8 cellular contexts compared by ENCODE assay signal in the genomic region with DNA sequence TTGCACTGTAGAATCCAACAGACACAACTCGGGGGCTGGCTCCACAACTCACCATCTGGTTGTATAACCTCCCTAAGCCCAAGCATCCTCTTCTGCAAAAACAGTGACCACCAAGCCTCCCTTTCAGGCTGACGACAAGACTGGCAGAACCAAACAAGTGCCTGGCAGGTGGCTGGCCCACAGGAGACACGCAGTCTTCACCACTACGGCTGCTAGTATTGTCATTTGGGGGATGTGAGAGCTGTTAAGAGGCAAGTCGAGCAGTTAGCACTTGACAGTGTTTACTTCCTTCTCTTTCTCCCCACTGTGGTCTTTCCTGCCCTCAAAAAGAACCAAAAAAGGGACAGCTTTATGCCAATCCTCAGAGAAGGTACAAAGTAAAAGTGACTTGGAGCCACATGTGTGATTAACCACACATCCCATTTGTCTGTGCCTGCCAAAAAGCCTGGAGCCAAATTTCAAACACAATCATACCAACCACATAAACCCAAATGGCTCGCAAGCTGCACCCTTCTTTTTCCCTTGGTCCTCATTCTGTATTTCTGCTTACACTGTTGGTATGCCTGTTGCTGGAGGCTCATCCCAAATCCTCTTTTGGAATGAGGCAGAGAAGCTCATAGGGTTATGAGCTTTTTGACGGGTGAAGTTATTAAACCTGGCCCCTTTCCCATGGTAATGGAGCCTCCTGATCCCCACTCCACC.
DNase-seq lines count a peak whose midpoint lies in the region; ATAC-seq and TF ChIP-seq lines count a peak whose summit lies in the region.

No MANE protein-coding gene starts in this region.

- no peak overlapping the region for H3K9ac ChIP-seq in HUES48 (ENCODE audit: low read depth, low read length)

- H3K4me3 ChIP-seq in CD4-positive, CD25-positive, alpha-beta regulatory T cell (ENCODE audit: low read depth, low read length), result no peak overlapping the region
- H3K4me3 ChIP-seq in HUES48 (ENCODE audit: low read depth, low read length) (no peak overlapping the region), breast epithelium (peak overlapping the region in 1 of 3 donors; percentile 3)

- H3K9me3 Mint-ChIP-seq in CD4-positive, CD25-positive, alpha-beta regulatory T cell, result no peaks in the 10 kb centered on the region
- peaks cover 0 to 2% (median 0%) of the 10 kb centered on the region in 9 donors for H3K9me3 Mint-ChIP-seq in naive thymus-derived CD8-positive, alpha-beta T cell
- peaks cover 3% of the 10 kb centered on the region for H3K9me3 Mint-ChIP-seq in activated T-helper 1 cell treated with anti-CD3 and anti-CD28 coated beads, Interleukin-12 subunit alpha, Interleukin-12 subunit beta, Interleukin-2, Interleukin-4 antibody, amounts not matched to agents 30 ng/mL and 10 ng/mL and 1 ng/mL, durations not matched to agents 14 hours and 24 hours and 36 hours

- no peak overlapping the region for H3K27ac ChIP-seq in CD4-positive, CD25-positive, alpha-beta regulatory T cell (ENCODE audit: insufficient read depth, low read length, poor library complexity, severe bottlenecking)
- peak overlapping the region; percentile 59 for H3K27ac ChIP-seq in HUES48 (ENCODE audit: low read depth, low read length)
- H3K27ac ChIP-seq in breast epithelium, result peak overlapping the region; percentile 37 to 82

- peak overlapping the region; percentile 44 to 90 (median 77) for H3K27ac Mint-ChIP-seq in CD4-positive, CD25-positive, alpha-beta regulatory T cell
- H3K27ac Mint-ChIP-seq in naive thymus-derived CD8-positive, alpha-beta T cell, result peak overlapping the region in 9 of 10 donors; percentile 9 to 88 (median 75)
- no peak overlapping the region for H3K27ac Mint-ChIP-seq in activated T-helper 1 cell treated with anti-CD3 and anti-CD28 coated beads, Interleukin-12 subunit alpha, Interleukin-12 subunit beta, Interleukin-2, Interleukin-4 antibody, amounts not matched to agents 30 ng/mL and 10 ng/mL and 1 ng/mL, durations not matched to agents 14 hours and 24 hours and 36 hours

- peaks cover 6 to 23% (median 16%) of the 10 kb centered on the region in 4 donors for H3K4me1 Mint-ChIP-seq in CD4-positive, CD25-positive, alpha-beta regulatory T cell
- H3K4me1 Mint-ChIP-seq in naive thymus-derived CD8-positive, alpha-beta T cell, result peaks cover 16 to 43% (median 37%) of the 10 kb centered on the region in 4 donors
- H3K4me1 Mint-ChIP-seq in activated T-helper 1 cell treated with anti-CD3 and anti-CD28 coated beads, Interleukin-12 subunit alpha, Interleukin-12 subunit beta, Interleukin-2, Interleukin-4 antibody, amounts not matched to agents 30 ng/mL and 10 ng/mL and 1 ng/mL, durations not matched to agents 14 hours and 24 hours and 36 hours (ENCODE audit: low read depth), result peaks cover 50% of the 10 kb centered on the region

- no peak for DNase-seq in CD4-positive, CD25-positive, alpha-beta regulatory T cell
- DNase-seq in breast epithelium (ENCODE audit: low spot score in 2 of 2) (no peak), HCEC 1CT (no peak), occipital lobe (lab: John Stamatoyannopoulos, UW) (no peak)
- DNase-seq in naive thymus-derived CD8-positive, alpha-beta T cell, result peak in 3 of 10 donors; percentile 39 to 47 (median 44)
- DNase-seq in activated T-helper 1 cell treated with anti-CD3 and anti-CD28 coated beads, Interleukin-12 subunit alpha, Interleukin-12 subunit beta, Interleukin-2, Interleukin-4 antibody, amounts not matched to agents 30 ng/mL and 10 ng/mL and 1 ng/mL, durations not matched to agents 14 hours and 24 hours and 36 hours (ENCODE audit: low spot score), result no peak

- TF ChIP-seq POLR2A in breast epithelium (IDR thresholded peaks at IDR 0.05), result no peak

- no peaks in the 10 kb centered on the region for H3K27me3 ChIP-seq in CD4-positive, CD25-positive, alpha-beta regulatory T cell (ENCODE audit: control insufficient read depth, insufficient read depth, low read length)
- no peaks in the 10 kb centered on the region for H3K27me3 ChIP-seq in HUES48 (ENCODE audit: control insufficient read depth, insufficient read depth, low read length)
- H3K27me3 ChIP-seq in breast epithelium, result no peaks in the 10 kb centered on the region

- H3K36me3 Mint-ChIP-seq in CD4-positive, CD25-positive, alpha-beta regulatory T cell, result peaks cover 28% of the 10 kb centered on the region
- peaks cover 3 to 8% (median 4%) of the 10 kb centered on the region in 3 donors for H3K36me3 Mint-ChIP-seq in naive thymus-derived CD8-positive, alpha-beta T cell
- peaks cover 31% of the 10 kb centered on the region for H3K36me3 Mint-ChIP-seq in activated T-helper 1 cell treated with anti-CD3 and anti-CD28 coated beads, Interleukin-12 subunit alpha, Interleukin-12 subunit beta, Interleukin-2, Interleukin-4 antibody, amounts not matched to agents 30 ng/mL and 10 ng/mL and 1 ng/mL, durations not matched to agents 14 hours and 24 hours and 36 hours (ENCODE audit: low read depth)

- POLR2A ChIA-PET in naive thymus-derived CD8-positive, alpha-beta T cell (lab: Charles Lee), result interaction anchor here (0.6 to 1.9 kb wide), 3 partner anchors 11 to 58 kb away, joined by 3 to 11 read pairs (median 4); no protein-coding TSS in a partner anchor

- H3K9me3 ChIP-seq in CD4-positive, CD25-positive, alpha-beta regulatory T cell (ENCODE audit: control insufficient read depth in 2 of 2, low read length in 2 of 2), result no peaks in the 10 kb centered on the region
- no peaks in the 10 kb centered on the region for H3K9me3 ChIP-seq in HUES48 (ENCODE audit: control insufficient read depth, insufficient read depth, low read length)
- H3K9me3 ChIP-seq in breast epithelium, result no peaks in the 10 kb centered on the region

- intact Hi-C loops in breast epithelium (cut with DNase I; ENCODE audit: low total_unique reads), result no loop called here
- intact Hi-C loops in activated T-helper 1 cell treated with anti-CD3 and anti-CD28 coated beads, Interleukin-12 subunit alpha, Interleukin-12 subunit beta, Interleukin-2, Interleukin-4 antibody, amounts not matched to agents 30 ng/mL and 10 ng/mL and 1 ng/mL, durations not matched to agents 14 hours and 24 hours and 36 hours (cut with micrococcal nuclease), result no loop called here

- no peaks in the 10 kb centered on the region for H3K27me3 Mint-ChIP-seq in CD4-positive, CD25-positive, alpha-beta regulatory T cell
- no peaks in the 10 kb centered on the region for H3K27me3 Mint-ChIP-seq in naive thymus-derived CD8-positive, alpha-beta T cell
- H3K27me3 Mint-ChIP-seq in activated T-helper 1 cell treated with anti-CD3 and anti-CD28 coated beads, Interleukin-12 subunit alpha, Interleukin-12 subunit beta, Interleukin-2, Interleukin-4 antibody, amounts not matched to agents 30 ng/mL and 10 ng/mL and 1 ng/mL, durations not matched to agents 14 hours and 24 hours and 36 hours (ENCODE audit: insufficient read depth), result peaks cover 11% of the 10 kb centered on the region

- ATAC-seq in CD4-positive, CD25-positive, alpha-beta regulatory T cell (ENCODE audit: low read depth in 2 of 2), result no peak
- peak; percentile 56 to 61 for ATAC-seq in naive thymus-derived CD8-positive, alpha-beta T cell
- ATAC-seq in HG03108 (IDR thresholded peaks at IDR 0.05; ENCODE audit: unreplicated experiment), result no peak

- no peak overlapping the region for H3K4me3 Mint-ChIP-seq in CD4-positive, CD25-positive, alpha-beta regulatory T cell
- peak overlapping the region in 7 of 10 donors; percentile 19 to 65 (median 52) for H3K4me3 Mint-ChIP-seq in naive thymus-derived CD8-positive, alpha-beta T cell
- H3K4me3 Mint-ChIP-seq in activated T-helper 1 cell treated with anti-CD3 and anti-CD28 coated beads, Interleukin-12 subunit alpha, Interleukin-12 subunit beta, Interleukin-2, Interleukin-4 antibody, amounts not matched to agents 30 ng/mL and 10 ng/mL and 1 ng/mL, durations not matched to agents 14 hours and 24 hours and 36 hours, result no peak overlapping the region

- TF ChIP-seq CTCF in breast epithelium (IDR thresholded peaks at IDR 0.05), result no peak

- peaks cover 3% of the 10 kb centered on the region for H3K4me1 ChIP-seq in CD4-positive, CD25-positive, alpha-beta regulatory T cell (ENCODE audit: control insufficient read depth, insufficient read depth, low read length, poor library complexity, severe bottlenecking)
- H3K4me1 ChIP-seq in HUES48 (ENCODE audit: control insufficient read depth, insufficient read depth, low read length), result peaks cover 36% of the 10 kb centered on the region
- H3K4me1 ChIP-seq in breast epithelium, result peaks cover 7 to 24% of the 10 kb centered on the region in 2 donors

- peaks cover 5% of the 10 kb centered on the region for H3K36me3 ChIP-seq in CD4-positive, CD25-positive, alpha-beta regulatory T cell (ENCODE audit: control insufficient read depth, insufficient read depth, low read length)
- no peaks in the 10 kb centered on the region for H3K36me3 ChIP-seq in HUES48 (ENCODE audit: control insufficient read depth, insufficient read depth, low read length)
- H3K36me3 ChIP-seq in breast epithelium, result no peaks in the 10 kb centered on the region

Comparison
In these comparisons a context has a peak if more than half of its experiments do, and no peak if none do; other contexts are left out.
1. ATAC-seq: peak in naive thymus-derived CD8-positive, alpha-beta T cell (2 of 2); none in CD4-positive, CD25-positive, alpha-beta regulatory T cell (0 of 2) and HG03108 (single experiment).
2. H3K4me3 Mint-ChIP-seq: peak in naive thymus-derived CD8-positive, alpha-beta T cell (7 of 10); none in CD4-positive, CD25-positive, alpha-beta regulatory T cell (0 of 4) and activated T-helper 1 cell treated with anti-CD3 and anti-CD28 coated beads, Interleukin-12 subunit alpha, Interleukin-12 subunit beta, Interleukin-2, Interleukin-4 antibody, amounts not matched to agents 30 ng/mL and 10 ng/mL and 1 ng/mL, durations not matched to agents 14 hours and 24 hours and 36 hours (single experiment).